Comparison of ENCODE assay signal across 1 cellular context in genomic region chr12:712172-712863, GRCh38.
TF ChIP-seq lines count a peak whose summit lies in the region.

No MANE protein-coding gene starts in this region.

TF ChIP-seq in GM23338, 12 proteins besides CTCF, POLR2A, EP300 and RAD21 (continued from another document):
- TF ChIP-seq ZNF462 (CRISPR knock-in tag; IDR thresholded peaks at IDR 0.05) (no peak), STAT1 (IDR thresholded peaks at IDR 0.05; ENCODE audit: unreplicated experiment) (no peak), ZNF114 (CRISPR knock-in tag; IDR thresholded peaks at IDR 0.05) (no peak), NANOG (IDR thresholded peaks at IDR 0.05; ENCODE audit: borderline replicate concordance) (no peak), EZH2phosphoT487 (IDR thresholded peaks at IDR 0.05; ENCODE audit: unreplicated experiment) (no peak), CREB1 (CRISPR knock-in tag; IDR thresholded peaks at IDR 0.05; ENCODE audit: low read depth) (no peak), POLR2AphosphoS5 (IDR thresholded peaks at IDR 0.05; ENCODE audit: low read depth) (no peak), JUNB (IDR thresholded peaks at IDR 0.05; ENCODE audit: unreplicated experiment) (no peak), ZNF331 (CRISPR knock-in tag; IDR thresholded peaks at IDR 0.05; ENCODE audit: low read depth) (no peak)
